Comparison of ENCODE assay signal across 12 cellular contexts in genomic region chr12:65895759-65896656, GRCh38.
A peak's percentile ranks its signal among the peaks of the same experiment; 100 is the strongest.
DNase-seq lines count a peak whose midpoint lies in the region; ATAC-seq and TF ChIP-seq lines count a peak whose summit lies in the region.
"Had no signal": no experiment of that assay in that cellular context is flagged by ENCODE, and none has a peak within 500 bp of the region (broad histone marks: within the 10 kb centered on the region; RNA-seq: fewer than 3 reads in every experiment).

No MANE protein-coding gene starts in this region.

- intact Hi-C loops in left cardiac atrium (cut with DNase I): no loop called here

- H3K27me3 ChIP-seq in mucosa of stomach (ENCODE audit: control insufficient read depth, insufficient read depth, low read length): no peaks in the 10 kb centered on the region

- H3K9ac ChIP-seq in mucosa of stomach (ENCODE audit: low read length): no peak overlapping the region

- no peak for ATAC-seq in GM18867 (IDR thresholded peaks at IDR 0.05; ENCODE audit: unreplicated experiment)
- no peak for ATAC-seq in HG03432 (IDR thresholded peaks at IDR 0.05; ENCODE audit: unreplicated experiment)
- no peak for ATAC-seq in left cardiac atrium
- no peak for ATAC-seq in HG03139 (IDR thresholded peaks at IDR 0.05; ENCODE audit: unreplicated experiment)
- ATAC-seq: psoas muscle had no signal

- DNase-seq in A172 (ENCODE audit: low spot score) (peak; percentile 8), epidermal melanocyte (ENCODE audit: insufficient read length, low spot score) (peak; percentile 55), left cardiac atrium (no peak)
- DNase-seq: GF-D8, hypothalamus, NCI-H1417, psoas muscle had no signal

- no peak for TF ChIP-seq EP300 in Ishikawa (IDR thresholded peaks at IDR 0.05; ENCODE audit: borderline replicate concordance)

- no peak for TF ChIP-seq RAD21 in Ishikawa (IDR thresholded peaks at IDR 0.05; ENCODE audit: low read depth)

- no peaks in the 10 kb centered on the region for H3K9me3 ChIP-seq in mucosa of stomach (ENCODE audit: control insufficient read depth, low read length)
- H3K9me3 ChIP-seq: psoas muscle had no signal

- H3K36me3 ChIP-seq in mucosa of stomach (ENCODE audit: control insufficient read depth, insufficient read depth, low read length): no peaks in the 10 kb centered on the region

- peak overlapping the region; percentile 10 for H3K4me3 ChIP-seq in mucosa of stomach (ENCODE audit: low read length)
- H3K4me3 ChIP-seq: psoas muscle had no signal

- peaks cover 46% of the 10 kb centered on the region for H3K4me1 ChIP-seq in mucosa of stomach (ENCODE audit: control insufficient read depth, insufficient read depth, low read length)

TF ChIP-seq in Ishikawa, 13 proteins besides CTCF, POLR2A, EP300 and RAD21:
- TF ChIP-seq USF1 (IDR thresholded peaks at IDR 0.05) (no peak), REST (IDR thresholded peaks at IDR 0.05; ENCODE audit: low read depth) (no peak), TCF12 (IDR thresholded peaks at IDR 0.05; ENCODE audit: low read depth) (peak; percentile 44; the same call in 1 of the 2 replicates), MAX (IDR thresholded peaks at IDR 0.05) (no peak; the same call in 1 of the 2 replicates), FOXM1 (IDR thresholded peaks at IDR 0.05; ENCODE audit: borderline replicate concordance, low read depth) (no peak), TEAD4 (IDR thresholded peaks at IDR 0.05) (peak; percentile 86), ZBTB7A (IDR thresholded peaks at IDR 0.05; ENCODE audit: low read depth) (no peak), NFIC (IDR thresholded peaks at IDR 0.05) (peak; percentile 26), YY1 (IDR thresholded peaks at IDR 0.05; ENCODE audit: low read depth) (no peak), EGR1 (IDR thresholded peaks at IDR 0.05) (no peak), CEBPB (IDR thresholded peaks at IDR 0.05) (peak; percentile 85), CREB1 (IDR thresholded peaks at IDR 0.05; ENCODE audit: low read depth) (no peak), TAF1 (IDR thresholded peaks at IDR 0.05; ENCODE audit: low read depth) (no peak)
